In the genomic region with DNA sequence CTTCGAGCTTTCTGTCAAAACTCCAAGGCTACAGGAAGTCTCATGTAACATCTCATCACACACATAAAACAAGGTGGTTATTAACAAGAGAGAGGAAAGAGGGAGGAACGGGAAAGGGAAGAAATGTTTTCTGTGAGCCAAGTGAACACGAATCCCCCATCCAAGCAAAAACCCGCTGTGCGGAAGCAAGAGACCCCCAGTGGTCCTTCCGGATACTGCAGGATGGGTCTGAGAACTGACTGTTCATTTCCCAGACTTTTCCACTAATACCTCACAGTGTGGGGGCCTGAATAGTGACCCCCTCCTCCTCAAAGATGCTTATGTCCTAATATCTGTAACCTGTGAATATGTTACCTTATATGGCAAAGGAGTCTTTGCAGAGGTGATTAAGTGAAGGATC, we compare ENCODE assay signal across 9 cellular contexts.
A peak's percentile ranks its signal among the peaks of the same experiment; 100 is the strongest.
DNase-seq lines count a peak whose midpoint lies in the region; ATAC-seq and TF ChIP-seq lines count a peak whose summit lies in the region.
"Had no signal": no experiment of that assay in that cellular context is flagged by ENCODE, and none has a peak within 500 bp of the region (broad histone marks: within the 10 kb centered on the region; RNA-seq: fewer than 3 reads in every experiment).

No MANE protein-coding gene starts in this region.

- peak; percentile 62 for TF ChIP-seq CTCF in GM06990 (IDR thresholded peaks at IDR 0.05; ENCODE audit: insufficient read depth, low read length, poor library complexity, severe bottlenecking)

- no peak overlapping the region for H3K4me3 ChIP-seq in GM06990 (replicated peaks; ENCODE audit: low read depth, low read length)

- intact Hi-C loops in posterior cingulate gyrus (cut with DNase I), result loop anchor here (1.0 to 5.0 kb wide), 3 partner anchors 76 to 279 kb away; no protein-coding TSS in a partner anchor

- TF ChIP-seq POLR2A in erythroblast (IDR thresholded peaks at IDR 0.05; ENCODE audit: low read length), result no peak

- ATAC-seq in GM21717 (IDR thresholded peaks at IDR 0.05; ENCODE audit: unreplicated experiment) (no peak), GM18511 (IDR thresholded peaks at IDR 0.05; ENCODE audit: unreplicated experiment) (no peak), GM21529 (IDR thresholded peaks at IDR 0.05; ENCODE audit: unreplicated experiment) (no peak)

- no peaks in the 10 kb centered on the region; the same call in 1 of the 2 replicates for H3K27me3 ChIP-seq in GM06990 (replicated peaks; ENCODE audit: control insufficient read depth, insufficient read depth, low read length)

- H3K36me3 ChIP-seq in GM06990 (ENCODE audit: control insufficient read depth, insufficient read depth, low read length), result no peaks in the 10 kb centered on the region

- DNase-seq in GM06990 (ENCODE audit: extremely low read depth, insufficient read length) (no peak), NCI-H1694 treated with DMSO at 0.1 percent for 48 hours (lab: John Stamatoyannopoulos, UW) (peak; percentile 8), erythroblast (lab: John Stamatoyannopoulos, UW) (peak; percentile 28 to 30), posterior cingulate gyrus (peak in 7 of 10 donors; percentile 61 to 94 (median 78)), SKM-1 treated with dmso at 0.1 percent for 144 hours (lab: John Stamatoyannopoulos, UW; ENCODE audit: unreplicated experiment) (no peak)
- DNase-seq: stimulated activated CD8-positive, alpha-beta memory T cell treated with anti-CD3 and anti-CD28 coated beads, Interleukin-4, amount 100 ng/mL, for 48 hours had no signal

Comparison
In these comparisons a context has a peak if more than half of its experiments do, and no peak if none do; other contexts are left out.
1. DNase-seq: peak in NCI-H1694 treated with DMSO at 0.1 percent for 48 hours (single experiment), erythroblast (2 of 2) and posterior cingulate gyrus (7 of 10); none in GM06990 (single experiment) and SKM-1 treated with dmso at 0.1 percent for 144 hours (single experiment).